Comparison of ENCODE assay signal across 8 cellular contexts in genomic region chr5:81165493-81166119, GRCh38.
DNase-seq lines count a peak whose midpoint lies in the region; ATAC-seq and TF ChIP-seq lines count a peak whose summit lies in the region.

No MANE protein-coding gene starts in this region.

- intact Hi-C loops in breast epithelium (cut with DNase I; ENCODE audit: low total_unique reads), result no loop called here

- DNase-seq in GM12865 (ENCODE audit: low read depth) (peak; percentile 79), NCI-H1694 treated with DMSO at 0.1 percent for 48 hours (lab: John Stamatoyannopoulos, UW) (peak; percentile 39), breast epithelium (ENCODE audit: low spot score in 2 of 2) (peak in 1 of 2 donors; percentile 34), kidney glomerular epithelial cell (lab: John Stamatoyannopoulos, UW) (peak; percentile 68)
- DNase-seq in stimulated activated CD4-positive, alpha-beta T cell treated with anti-CD3 and anti-CD28 coated beads, TNF-alpha, amount 100 ng/mL, for 4 hours (ENCODE audit: low read depth in 3 of 3), result peak; percentile 11 to 30 (median 23)

- ATAC-seq in HG02588 (IDR thresholded peaks at IDR 0.05; ENCODE audit: unreplicated experiment) (peak; percentile 79), GM18907 (IDR thresholded peaks at IDR 0.05; ENCODE audit: unreplicated experiment) (no peak)

- H3K4me1 ChIP-seq in breast epithelium, result no peaks in the 10 kb centered on the region

- no peaks in the 10 kb centered on the region for H3K36me3 ChIP-seq in breast epithelium

- no peak overlapping the region for H3K27ac ChIP-seq in breast epithelium

- TF ChIP-seq CTCF in GM12865 (IDR thresholded peaks at IDR 0.05; ENCODE audit: insufficient read depth, low read depth, low read length, missing control alignments), result peak; percentile 88
- peak; percentile 44; the same call in 1 of the 2 replicates for TF ChIP-seq CTCF in WI38 (IDR thresholded peaks at IDR 0.05; ENCODE audit: low read depth, low read length)
- peak in 2 of 3 donors; percentile 39 to 42 for TF ChIP-seq CTCF in breast epithelium (IDR thresholded peaks at IDR 0.05)

- no peak overlapping the region for H3K4me3 ChIP-seq in GM12865 (ENCODE audit: low read depth, low read length)
- H3K4me3 ChIP-seq in WI38 (ENCODE audit: low read depth, low read length), result no peak overlapping the region
- no peak overlapping the region for H3K4me3 ChIP-seq in breast epithelium

- no peak for TF ChIP-seq POLR2A in breast epithelium (IDR thresholded peaks at IDR 0.05)

- no peaks in the 10 kb centered on the region for H3K27me3 ChIP-seq in breast epithelium

- H3K9me3 ChIP-seq in breast epithelium, result no peaks in the 10 kb centered on the region
